ENCODE assay signal across 1 cellular context in the genomic region with DNA sequence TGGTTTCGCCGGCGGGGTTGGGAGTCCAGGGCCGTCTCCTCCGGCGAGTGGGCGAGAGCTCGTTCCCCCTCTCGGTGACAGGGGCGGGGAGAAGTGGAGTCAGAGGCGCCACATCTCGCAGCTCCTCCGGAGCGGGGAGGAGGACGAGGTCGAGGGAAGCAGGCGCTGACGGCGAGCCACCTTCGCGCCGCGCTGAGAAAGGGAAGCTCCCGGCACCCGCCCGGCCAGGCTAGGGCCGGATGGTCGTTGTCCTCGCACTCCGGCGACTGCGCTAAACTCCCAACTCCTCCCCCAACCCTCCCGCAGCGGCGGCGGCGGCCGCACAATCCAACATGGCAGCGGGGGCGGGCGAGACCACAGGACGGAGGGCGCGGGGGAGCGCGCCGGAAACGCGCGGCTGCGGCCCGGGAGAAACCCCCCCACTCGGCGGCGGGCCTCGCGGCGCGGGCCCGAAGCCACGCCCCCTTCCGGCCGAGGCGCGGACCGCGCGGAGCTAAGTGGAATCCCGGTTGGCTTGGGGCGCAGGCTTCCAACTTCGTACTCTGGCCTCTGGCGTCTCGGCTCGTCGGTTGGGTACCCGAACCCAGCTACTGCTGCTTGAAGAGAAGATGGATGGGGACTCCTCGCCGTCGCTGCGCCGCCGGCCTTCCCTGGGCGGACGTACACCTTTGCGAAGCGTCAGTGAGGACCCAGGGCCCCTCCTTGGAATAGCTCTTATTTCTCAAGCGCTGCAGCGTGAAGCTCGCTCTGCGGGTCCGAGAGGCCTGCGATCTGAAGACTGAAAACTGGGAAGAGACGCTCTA.
TF ChIP-seq lines count a peak whose summit lies in the region.

A gene (minus strand): TSS at position 270 of the 803 bp plus-strand sequence. CDS start 269 bp downstream, at position 1.

TF ChIP-seq in HepG2, 621 proteins besides CTCF, POLR2A, EP300 and RAD21 (continued from another document and continues in another):
- TF ChIP-seq, protein P1, sequence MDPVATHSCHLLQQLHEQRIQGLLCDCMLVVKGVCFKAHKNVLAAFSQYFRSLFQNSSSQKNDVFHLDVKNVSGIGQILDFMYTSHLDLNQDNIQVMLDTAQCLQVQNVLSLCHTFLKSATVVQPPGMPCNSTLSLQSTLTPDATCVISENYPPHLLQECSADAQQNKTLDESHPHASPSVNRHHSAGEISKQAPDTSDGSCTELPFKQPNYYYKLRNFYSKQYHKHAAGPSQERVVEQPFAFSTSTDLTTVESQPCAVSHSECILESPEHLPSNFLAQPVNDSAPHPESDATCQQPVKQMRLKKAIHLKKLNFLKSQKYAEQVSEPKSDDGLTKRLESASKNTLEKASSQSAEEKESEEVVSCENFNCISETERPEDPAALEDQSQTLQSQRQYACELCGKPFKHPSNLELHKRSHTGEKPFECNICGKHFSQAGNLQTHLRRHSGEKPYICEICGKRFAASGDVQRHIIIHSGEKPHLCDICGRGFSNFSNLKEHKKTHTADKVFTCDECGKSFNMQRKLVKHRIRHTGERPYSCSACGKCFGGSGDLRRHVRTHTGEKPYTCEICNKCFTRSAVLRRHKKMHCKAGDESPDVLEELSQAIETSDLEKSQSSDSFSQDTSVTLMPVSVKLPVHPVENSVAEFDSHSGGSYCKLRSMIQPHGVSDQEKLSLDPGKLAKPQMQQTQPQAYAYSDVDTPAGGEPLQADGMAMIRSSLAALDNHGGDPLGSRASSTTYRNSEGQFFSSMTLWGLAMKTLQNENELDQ (CRISPR knock-in tag; IDR thresholded peaks at IDR 0.05; ENCODE audit: borderline replicate concordance), result no peak
- TF ChIP-seq AGO2 (optimal IDR thresholded peaks at IDR 0.05; ENCODE audit: low read depth, low read length), result peak; percentile 72
- no peak for TF ChIP-seq ZSCAN12 (CRISPR knock-in tag; IDR thresholded peaks at IDR 0.05)
- no peak; the same call in none of the 2 replicates for TF ChIP-seq NR2C2 (CRISPR knock-in tag; IDR thresholded peaks at IDR 0.05; ENCODE audit: borderline replicate concordance)
- no peak for TF ChIP-seq JUNB (CRISPR knock-in tag; IDR thresholded peaks at IDR 0.05; ENCODE audit: borderline replicate concordance)
- TF ChIP-seq ZFP1 (CRISPR knock-in tag; IDR thresholded peaks at IDR 0.05), result no peak
- no peak for TF ChIP-seq ZNF382 (CRISPR knock-in tag; IDR thresholded peaks at IDR 0.05; ENCODE audit: borderline replicate concordance)
- no peak for TF ChIP-seq NR2F1 (CRISPR knock-in tag; IDR thresholded peaks at IDR 0.05)
- TF ChIP-seq MLLT10 (CRISPR knock-in tag; IDR thresholded peaks at IDR 0.05), result no peak
- TF ChIP-seq ZBTB7B (CRISPR knock-in tag; IDR thresholded peaks at IDR 0.05), result no peak; the same call in 1 of the 2 replicates
- TF ChIP-seq PRPF4 (IDR thresholded peaks at IDR 0.05; ENCODE audit: low read depth, low read length, poor library complexity, severe bottlenecking), result no peak
- no peak for TF ChIP-seq GTF3A (CRISPR knock-in tag; conservative IDR thresholded peaks at IDR 0.05)
- TF ChIP-seq ZNF256 (CRISPR knock-in tag; conservative IDR thresholded peaks at IDR 0.05), result no peak
- no peak for TF ChIP-seq CENPT (CRISPR knock-in tag; IDR thresholded peaks at IDR 0.05; ENCODE audit: low read depth)
- no peak for TF ChIP-seq DPF2 (CRISPR knock-in tag; IDR thresholded peaks at IDR 0.05; ENCODE audit: borderline replicate concordance, low read depth)
- TF ChIP-seq, protein P2, sequence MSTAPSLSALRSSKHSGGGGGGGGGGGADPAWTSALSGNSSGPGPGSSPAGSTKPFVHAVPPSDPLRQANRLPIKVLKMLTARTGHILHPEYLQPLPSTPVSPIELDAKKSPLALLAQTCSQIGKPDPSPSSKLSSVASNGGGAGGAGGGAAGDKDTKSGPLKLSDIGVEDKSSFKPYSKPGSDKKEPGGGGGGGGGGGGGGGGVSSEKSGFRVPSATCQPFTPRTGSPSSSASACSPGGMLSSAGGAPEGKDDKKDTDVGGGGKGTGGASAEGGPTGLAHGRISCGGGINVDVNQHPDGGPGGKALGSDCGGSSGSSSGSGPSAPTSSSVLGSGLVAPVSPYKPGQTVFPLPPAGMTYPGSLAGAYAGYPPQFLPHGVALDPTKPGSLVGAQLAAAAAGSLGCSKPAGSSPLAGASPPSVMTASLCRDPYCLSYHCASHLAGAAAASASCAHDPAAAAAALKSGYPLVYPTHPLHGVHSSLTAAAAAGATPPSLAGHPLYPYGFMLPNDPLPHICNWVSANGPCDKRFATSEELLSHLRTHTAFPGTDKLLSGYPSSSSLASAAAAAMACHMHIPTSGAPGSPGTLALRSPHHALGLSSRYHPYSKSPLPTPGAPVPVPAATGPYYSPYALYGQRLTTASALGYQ (CRISPR knock-in tag; IDR thresholded peaks at IDR 0.05), result peak; percentile 45; the same call in 1 of the 2 replicates
- TF ChIP-seq ZFX (CRISPR knock-in tag; IDR thresholded peaks at IDR 0.05; ENCODE audit: low read depth), result peak; percentile 90
- TF ChIP-seq, protein P3, sequence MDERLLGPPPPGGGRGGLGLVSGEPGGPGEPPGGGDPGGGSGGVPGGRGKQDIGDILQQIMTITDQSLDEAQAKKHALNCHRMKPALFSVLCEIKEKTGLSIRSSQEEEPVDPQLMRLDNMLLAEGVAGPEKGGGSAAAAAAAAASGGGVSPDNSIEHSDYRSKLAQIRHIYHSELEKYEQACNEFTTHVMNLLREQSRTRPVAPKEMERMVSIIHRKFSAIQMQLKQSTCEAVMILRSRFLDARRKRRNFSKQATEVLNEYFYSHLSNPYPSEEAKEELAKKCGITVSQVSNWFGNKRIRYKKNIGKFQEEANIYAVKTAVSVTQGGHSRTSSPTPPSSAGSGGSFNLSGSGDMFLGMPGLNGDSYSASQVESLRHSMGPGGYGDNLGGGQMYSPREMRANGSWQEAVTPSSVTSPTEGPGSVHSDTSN (CRISPR knock-in tag; IDR thresholded peaks at IDR 0.05), result no peak
- TF ChIP-seq NR2F6 (IDR thresholded peaks at IDR 0.05), result no peak
- peak; percentile 5; the same call in 1 of the 2 replicates for TF ChIP-seq NR2F6 (CRISPR knock-in tag; IDR thresholded peaks at IDR 0.05)
- TF ChIP-seq, protein P4, sequence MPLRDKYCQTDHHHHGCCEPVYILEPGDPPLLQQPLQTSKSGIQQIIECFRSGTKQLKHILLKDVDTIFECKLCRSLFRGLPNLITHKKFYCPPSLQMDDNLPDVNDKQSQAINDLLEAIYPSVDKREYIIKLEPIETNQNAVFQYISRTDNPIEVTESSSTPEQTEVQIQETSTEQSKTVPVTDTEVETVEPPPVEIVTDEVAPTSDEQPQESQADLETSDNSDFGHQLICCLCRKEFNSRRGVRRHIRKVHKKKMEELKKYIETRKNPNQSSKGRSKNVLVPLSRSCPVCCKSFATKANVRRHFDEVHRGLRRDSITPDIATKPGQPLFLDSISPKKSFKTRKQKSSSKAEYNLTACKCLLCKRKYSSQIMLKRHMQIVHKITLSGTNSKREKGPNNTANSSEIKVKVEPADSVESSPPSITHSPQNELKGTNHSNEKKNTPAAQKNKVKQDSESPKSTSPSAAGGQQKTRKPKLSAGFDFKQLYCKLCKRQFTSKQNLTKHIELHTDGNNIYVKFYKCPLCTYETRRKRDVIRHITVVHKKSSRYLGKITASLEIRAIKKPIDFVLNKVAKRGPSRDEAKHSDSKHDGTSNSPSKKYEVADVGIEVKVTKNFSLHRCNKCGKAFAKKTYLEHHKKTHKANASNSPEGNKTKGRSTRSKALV (CRISPR knock-in tag; IDR thresholded peaks at IDR 0.05), result no peak
- no peak for TF ChIP-seq TCF12 (IDR thresholded peaks at IDR 0.05)
- no peak for TF ChIP-seq TCF12 (CRISPR knock-in tag; IDR thresholded peaks at IDR 0.05)
- peak; percentile 82 for TF ChIP-seq SKI (IDR thresholded peaks at IDR 0.05; ENCODE audit: partially characterized antibody)
- TF ChIP-seq ZNF138 (CRISPR knock-in tag; IDR thresholded peaks at IDR 0.05; ENCODE audit: low read depth), result no peak
- TF ChIP-seq ZSCAN22 (CRISPR knock-in tag; IDR thresholded peaks at IDR 0.05), result no peak
- TF ChIP-seq, protein P5, sequence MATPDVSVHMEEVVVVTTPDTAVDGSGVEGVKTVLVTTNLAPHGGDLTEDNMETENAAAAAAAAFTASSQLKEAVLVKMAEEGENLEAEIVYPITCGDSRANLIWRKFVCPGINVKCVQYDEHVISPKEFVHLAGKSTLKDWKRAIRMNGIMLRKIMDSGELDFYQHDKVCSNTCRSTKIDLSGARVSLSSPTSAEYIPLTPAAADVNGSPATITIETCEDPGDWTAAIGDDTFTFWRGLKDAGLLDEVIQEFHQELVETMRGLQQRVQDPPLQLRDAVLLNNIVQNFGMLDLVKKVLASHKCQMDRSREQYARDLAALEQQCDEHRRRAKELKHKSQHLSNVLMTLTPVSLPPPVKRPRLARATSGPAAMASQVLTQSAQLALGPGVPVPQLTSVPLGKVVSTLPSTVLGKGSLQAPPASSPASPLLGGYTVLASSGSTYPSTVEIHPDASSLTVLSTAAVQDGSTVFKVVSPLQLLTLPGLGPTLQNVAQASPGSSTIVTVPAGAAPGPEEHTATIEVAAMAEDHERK (CRISPR knock-in tag; IDR thresholded peaks at IDR 0.05; ENCODE audit: low read depth), result no peak
- TF ChIP-seq ZC3H13 (CRISPR knock-in tag; IDR thresholded peaks at IDR 0.05), result peak; percentile 77; the same call in 1 of the 2 replicates
- TF ChIP-seq, protein P6, sequence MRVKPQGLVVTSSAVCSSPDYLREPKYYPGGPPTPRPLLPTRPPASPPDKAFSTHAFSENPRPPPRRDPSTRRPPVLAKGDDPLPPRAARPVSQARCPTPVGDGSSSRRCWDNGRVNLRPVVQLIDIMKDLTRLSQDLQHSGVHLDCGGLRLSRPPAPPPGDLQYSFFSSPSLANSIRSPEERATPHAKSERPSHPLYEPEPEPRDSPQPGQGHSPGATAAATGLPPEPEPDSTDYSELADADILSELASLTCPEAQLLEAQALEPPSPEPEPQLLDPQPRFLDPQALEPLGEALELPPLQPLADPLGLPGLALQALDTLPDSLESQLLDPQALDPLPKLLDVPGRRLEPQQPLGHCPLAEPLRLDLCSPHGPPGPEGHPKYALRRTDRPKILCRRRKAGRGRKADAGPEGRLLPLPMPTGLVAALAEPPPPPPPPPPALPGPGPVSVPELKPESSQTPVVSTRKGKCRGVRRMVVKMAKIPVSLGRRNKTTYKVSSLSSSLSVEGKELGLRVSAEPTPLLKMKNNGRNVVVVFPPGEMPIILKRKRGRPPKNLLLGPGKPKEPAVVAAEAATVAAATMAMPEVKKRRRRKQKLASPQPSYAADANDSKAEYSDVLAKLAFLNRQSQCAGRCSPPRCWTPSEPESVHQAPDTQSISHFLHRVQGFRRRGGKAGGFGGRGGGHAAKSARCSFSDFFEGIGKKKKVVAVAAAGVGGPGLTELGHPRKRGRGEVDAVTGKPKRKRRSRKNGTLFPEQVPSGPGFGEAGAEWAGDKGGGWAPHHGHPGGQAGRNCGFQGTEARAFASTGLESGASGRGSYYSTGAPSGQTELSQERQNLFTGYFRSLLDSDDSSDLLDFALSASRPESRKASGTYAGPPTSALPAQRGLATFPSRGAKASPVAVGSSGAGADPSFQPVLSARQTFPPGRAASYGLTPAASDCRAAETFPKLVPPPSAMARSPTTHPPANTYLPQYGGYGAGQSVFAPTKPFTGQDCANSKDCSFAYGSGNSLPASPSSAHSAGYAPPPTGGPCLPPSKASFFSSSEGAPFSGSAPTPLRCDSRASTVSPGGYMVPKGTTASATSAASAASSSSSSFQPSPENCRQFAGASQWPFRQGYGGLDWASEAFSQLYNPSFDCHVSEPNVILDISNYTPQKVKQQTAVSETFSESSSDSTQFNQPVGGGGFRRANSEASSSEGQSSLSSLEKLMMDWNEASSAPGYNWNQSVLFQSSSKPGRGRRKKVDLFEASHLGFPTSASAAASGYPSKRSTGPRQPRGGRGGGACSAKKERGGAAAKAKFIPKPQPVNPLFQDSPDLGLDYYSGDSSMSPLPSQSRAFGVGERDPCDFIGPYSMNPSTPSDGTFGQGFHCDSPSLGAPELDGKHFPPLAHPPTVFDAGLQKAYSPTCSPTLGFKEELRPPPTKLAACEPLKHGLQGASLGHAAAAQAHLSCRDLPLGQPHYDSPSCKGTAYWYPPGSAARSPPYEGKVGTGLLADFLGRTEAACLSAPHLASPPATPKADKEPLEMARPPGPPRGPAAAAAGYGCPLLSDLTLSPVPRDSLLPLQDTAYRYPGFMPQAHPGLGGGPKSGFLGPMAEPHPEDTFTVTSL (CRISPR knock-in tag; IDR thresholded peaks at IDR 0.05; ENCODE audit: borderline replicate concordance), result peak; percentile 52; the same call in 1 of the 2 replicates
- peak; percentile 90 for TF ChIP-seq ZNF33A (CRISPR knock-in tag; IDR thresholded peaks at IDR 0.05; ENCODE audit: borderline replicate concordance)
- TF ChIP-seq ZNF709 (CRISPR knock-in tag; IDR thresholded peaks at IDR 0.05), result peak; percentile 97; the same call in 1 of the 2 replicates
- TF ChIP-seq HCFC1 (IDR thresholded peaks at IDR 0.05; ENCODE audit: low read depth, low read length), result no peak
- no peak; the same call in 1 of the 2 replicates for TF ChIP-seq TRIM24 (CRISPR knock-in tag; IDR thresholded peaks at IDR 0.05)
- no peak; a peak in 1 of 4 replicates for TF ChIP-seq KLF16 (CRISPR knock-in tag; IDR thresholded peaks at IDR 0.05)
- TF ChIP-seq NFE2L2 (IDR thresholded peaks at IDR 0.05; ENCODE audit: low read length), result no peak
- TF ChIP-seq STAT5B (CRISPR knock-in tag; IDR thresholded peaks at IDR 0.05), result no peak
- TF ChIP-seq, protein P7, sequence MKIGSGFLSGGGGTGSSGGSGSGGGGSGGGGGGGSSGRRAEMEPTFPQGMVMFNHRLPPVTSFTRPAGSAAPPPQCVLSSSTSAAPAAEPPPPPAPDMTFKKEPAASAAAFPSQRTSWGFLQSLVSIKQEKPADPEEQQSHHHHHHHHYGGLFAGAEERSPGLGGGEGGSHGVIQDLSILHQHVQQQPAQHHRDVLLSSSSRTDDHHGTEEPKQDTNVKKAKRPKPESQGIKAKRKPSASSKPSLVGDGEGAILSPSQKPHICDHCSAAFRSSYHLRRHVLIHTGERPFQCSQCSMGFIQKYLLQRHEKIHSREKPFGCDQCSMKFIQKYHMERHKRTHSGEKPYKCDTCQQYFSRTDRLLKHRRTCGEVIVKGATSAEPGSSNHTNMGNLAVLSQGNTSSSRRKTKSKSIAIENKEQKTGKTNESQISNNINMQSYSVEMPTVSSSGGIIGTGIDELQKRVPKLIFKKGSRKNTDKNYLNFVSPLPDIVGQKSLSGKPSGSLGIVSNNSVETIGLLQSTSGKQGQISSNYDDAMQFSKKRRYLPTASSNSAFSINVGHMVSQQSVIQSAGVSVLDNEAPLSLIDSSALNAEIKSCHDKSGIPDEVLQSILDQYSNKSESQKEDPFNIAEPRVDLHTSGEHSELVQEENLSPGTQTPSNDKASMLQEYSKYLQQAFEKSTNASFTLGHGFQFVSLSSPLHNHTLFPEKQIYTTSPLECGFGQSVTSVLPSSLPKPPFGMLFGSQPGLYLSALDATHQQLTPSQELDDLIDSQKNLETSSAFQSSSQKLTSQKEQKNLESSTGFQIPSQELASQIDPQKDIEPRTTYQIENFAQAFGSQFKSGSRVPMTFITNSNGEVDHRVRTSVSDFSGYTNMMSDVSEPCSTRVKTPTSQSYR (CRISPR knock-in tag; IDR thresholded peaks at IDR 0.05; ENCODE audit: borderline replicate concordance), result peak; percentile 83
- no peak for TF ChIP-seq NFATC3 (CRISPR knock-in tag; IDR thresholded peaks at IDR 0.05)
- TF ChIP-seq, protein P8, sequence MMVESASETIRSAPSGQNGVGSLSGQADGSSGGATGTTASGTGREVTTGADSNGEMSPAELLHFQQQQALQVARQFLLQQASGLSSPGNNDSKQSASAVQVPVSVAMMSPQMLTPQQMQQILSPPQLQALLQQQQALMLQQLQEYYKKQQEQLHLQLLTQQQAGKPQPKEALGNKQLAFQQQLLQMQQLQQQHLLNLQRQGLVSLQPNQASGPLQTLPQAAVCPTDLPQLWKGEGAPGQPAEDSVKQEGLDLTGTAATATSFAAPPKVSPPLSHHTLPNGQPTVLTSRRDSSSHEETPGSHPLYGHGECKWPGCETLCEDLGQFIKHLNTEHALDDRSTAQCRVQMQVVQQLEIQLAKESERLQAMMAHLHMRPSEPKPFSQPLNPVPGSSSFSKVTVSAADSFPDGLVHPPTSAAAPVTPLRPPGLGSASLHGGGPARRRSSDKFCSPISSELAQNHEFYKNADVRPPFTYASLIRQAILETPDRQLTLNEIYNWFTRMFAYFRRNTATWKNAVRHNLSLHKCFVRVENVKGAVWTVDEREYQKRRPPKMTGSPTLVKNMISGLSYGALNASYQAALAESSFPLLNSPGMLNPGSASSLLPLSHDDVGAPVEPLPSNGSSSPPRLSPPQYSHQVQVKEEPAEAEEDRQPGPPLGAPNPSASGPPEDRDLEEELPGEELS (CRISPR knock-in tag; IDR thresholded peaks at IDR 0.05), result no peak
